Comparison of ENCODE assay signal across 12 cellular contexts in genomic region chr4:95289028-95289634, GRCh38.
DNase-seq lines count a peak whose midpoint lies in the region; ATAC-seq, FAIRE-seq and TF ChIP-seq lines count a peak whose summit lies in the region.
"Had no signal": no experiment of that assay in that cellular context is flagged by ENCODE, and none has a peak within 500 bp of the region (broad histone marks: within the 10 kb centered on the region; RNA-seq: fewer than 3 reads in every experiment).

No MANE protein-coding gene starts in this region.

- H3K27ac Mint-ChIP-seq in natural killer cell: no peak overlapping the region
- H3K27ac Mint-ChIP-seq in natural killer cell treated with Interleukin-12 subunit alpha and Interleukin-12 subunit beta and Interleukin-15 and Interleukin-18, amount 100 ng/mL, for 72 hours: no peak overlapping the region
- H3K27ac Mint-ChIP-seq: T-cell had no signal

- H3K36me3 Mint-ChIP-seq in natural killer cell: no peaks in the 10 kb centered on the region
- no peaks in the 10 kb centered on the region for H3K36me3 Mint-ChIP-seq in natural killer cell treated with Interleukin-12 subunit alpha and Interleukin-12 subunit beta and Interleukin-15 and Interleukin-18, amount 100 ng/mL, for 72 hours
- H3K36me3 Mint-ChIP-seq: naive thymus-derived CD4-positive, alpha-beta T cell; T-cell had no signal

- 0% methylated on average over 1 of the region's 1 CpG for WGBS in K562 (ENCODE audit: insufficient coverage, low coverage, missing lambda C conversion rate)

- CTCF ChIA-PET in K562 (lab: Yijun Ruan, JAX; ENCODE audit: low intra/inter-chr PET ratio): no interaction called here

- H3K4me1 ChIP-seq in K562 (replicated peaks in 1 of 2; ENCODE audit: control insufficient read depth in 2 of 2, insufficient read depth in 2 of 2, low read length in 2 of 2): peaks cover 5 to 26% of the 10 kb centered on the region in 2 experiments; a peak in 4 of 5 replicates
- H3K4me1 ChIP-seq: gastrocnemius medialis had no signal

- no peaks in the 10 kb centered on the region for H3K9me3 Mint-ChIP-seq in natural killer cell
- H3K9me3 Mint-ChIP-seq in natural killer cell treated with Interleukin-12 subunit alpha and Interleukin-12 subunit beta and Interleukin-15 and Interleukin-18, amount 100 ng/mL, for 72 hours: no peaks in the 10 kb centered on the region
- H3K9me3 Mint-ChIP-seq: naive thymus-derived CD4-positive, alpha-beta T cell; T-cell had no signal

- peak; percentile 94 for FAIRE-seq in K562 (lab: Jason Lieb, UNC)

- POLR2A ChIA-PET in K562 (lab: Yijun Ruan, JAX): interaction anchor here (0.9 kb wide), 1 partner anchor 16 kb away, joined by 4 read pairs; no protein-coding TSS in a partner anchor

- ATAC-seq in natural killer cell (peak in 2 of 3 donors; percentile 18 to 50), HG03460 (IDR thresholded peaks at IDR 0.05; ENCODE audit: unreplicated experiment) (peak; percentile 74), K562 (peak; percentile 91)
- no peak for ATAC-seq in natural killer cell treated with Interleukin-12 subunit alpha and Interleukin-12 subunit beta and Interleukin-15 and Interleukin-18, amount 100 ng/mL, for 72 hours
- ATAC-seq: gastrocnemius medialis; naive thymus-derived CD4-positive, alpha-beta T cell had no signal

- H3K27ac ChIP-seq in K562 (ENCODE audit: extremely low read depth, low read depth, low read length): peak overlapping the region; percentile 82
- H3K27ac ChIP-seq: gastrocnemius medialis had no signal

- peak overlapping the region in 1 of 2 experiments; percentile 27; a peak in 1 of 4 replicates for H3K9ac ChIP-seq in K562 (ENCODE audit: insufficient read depth in 1 of 2, low read depth in 2 of 2, low read length in 2 of 2)

- H3K9me1 ChIP-seq in K562 (ENCODE audit: control insufficient read depth, insufficient read depth, low read length): no peaks in the 10 kb centered on the region

- TF ChIP-seq RAD21 in K562 (CRISPR knock-in tag; conservative IDR thresholded peaks at IDR 0.05 in 1 of 2, IDR thresholded peaks at IDR 0.05 in 1 of 2): no peak

- no peaks in the 10 kb centered on the region for H3K36me3 ChIP-seq in K562 (ENCODE audit: control insufficient read depth, insufficient read depth, low read length)
- H3K36me3 ChIP-seq: gastrocnemius medialis had no signal

- in situ Hi-C loops in K562 (cut with MboI): no loop called here

- peaks cover 8% of the 10 kb centered on the region; the same call in 1 of the 2 replicates for H3K9me3 ChIP-seq in K562 (replicated peaks; ENCODE audit: control insufficient read depth, insufficient read depth, low read depth, low read length)
- H3K9me3 ChIP-seq: gastrocnemius medialis had no signal

- H3K79me2 ChIP-seq in K562 (ENCODE audit: control insufficient read depth, insufficient read depth, low read length): no peaks in the 10 kb centered on the region

- H3K27me3 ChIP-seq in K562 (ENCODE audit: control insufficient read depth in 2 of 2, insufficient read depth in 2 of 2, low read length in 2 of 2): no peaks in the 10 kb centered on the region
- H3K27me3 ChIP-seq: gastrocnemius medialis had no signal

- no TSS peak for BruUV-seq in K562 (replicated peaks; lab: Mats Ljungman, UMichigan)

- no peaks in the 10 kb centered on the region for H4K20me1 ChIP-seq in K562 (replicated peaks; ENCODE audit: control insufficient read depth, insufficient read depth, low read length)

- intact Hi-C loops in natural killer cell (cut with micrococcal nuclease) (no loop called here), K562 (cut with micrococcal nuclease) (loop anchor here (2.0 kb wide), 1 partner anchor 40 kb away; no protein-coding TSS in a partner anchor)

- peak overlapping the region; percentile 36; the same call in 1 of the 2 replicates for H3K4me2 ChIP-seq in K562 (ENCODE audit: insufficient read depth, low read length)

- DNase-seq in natural killer cell (no peak), K562 (ENCODE audit: extremely low read depth in 1 of 4, low spot score in 3 of 4) (peak; percentile 58 to 89 (median 70)), AML-193 (lab: John Stamatoyannopoulos, UW) (no peak), SW 1271 (lab: John Stamatoyannopoulos, UW) (no peak), AG20443 (ENCODE audit: low spot score) (no peak), NCI-H2081 treated with DMSO at 0.1 percent for 48 hours (lab: John Stamatoyannopoulos, UW) (no peak)
- no peak for DNase-seq in natural killer cell treated with Interleukin-12 subunit alpha and Interleukin-12 subunit beta and Interleukin-15 and Interleukin-18, amount 100 ng/mL, for 72 hours (ENCODE audit: low spot score)
- DNase-seq: activated gamma-delta T cell; gastrocnemius medialis; naive thymus-derived CD4-positive, alpha-beta T cell; T-cell had no signal

- no peak for TF ChIP-seq POLR2A in K562 (conservative IDR thresholded peaks at IDR 0.05)

- TF ChIP-seq CTCF in natural killer cell (IDR thresholded peaks at IDR 0.05): no peak
- no peak for TF ChIP-seq CTCF in K562 (IDR thresholded peaks at IDR 0.05 in 2 of 3, conservative IDR thresholded peaks at IDR 0.05 in 1 of 3; ENCODE audit: insufficient read depth in 2 of 3, low read depth in 1 of 3, low read length in 3 of 3)

- peak overlapping the region; percentile 69 for H2AFZ ChIP-seq in K562 (ENCODE audit: low read depth, low read length)

- no peak overlapping the region for H3K4me3 ChIP-seq in K562
- H3K4me3 ChIP-seq: gastrocnemius medialis had no signal

- peaks cover 22 to 32% of the 10 kb centered on the region in 2 donors for H3K4me1 Mint-ChIP-seq in natural killer cell
- peaks cover 11 to 17% of the 10 kb centered on the region in 2 donors for H3K4me1 Mint-ChIP-seq in natural killer cell treated with Interleukin-12 subunit alpha and Interleukin-12 subunit beta and Interleukin-15 and Interleukin-18, amount 100 ng/mL, for 72 hours (ENCODE audit: low read depth in 2 of 2)

- TF ChIP-seq EP300 in K562 (IDR thresholded peaks at IDR 0.05; ENCODE audit: low read length): peak; percentile 97

- H3K4me3 Mint-ChIP-seq in natural killer cell: no peak overlapping the region
- no peak overlapping the region for H3K4me3 Mint-ChIP-seq in natural killer cell treated with Interleukin-12 subunit alpha and Interleukin-12 subunit beta and Interleukin-15 and Interleukin-18, amount 100 ng/mL, for 72 hours
- H3K4me3 Mint-ChIP-seq: naive thymus-derived CD4-positive, alpha-beta T cell; T-cell had no signal

- H3K27me3 Mint-ChIP-seq in natural killer cell (ENCODE audit: low read depth in 2 of 2): no peaks in the 10 kb centered on the region
- H3K27me3 Mint-ChIP-seq in natural killer cell treated with Interleukin-12 subunit alpha and Interleukin-12 subunit beta and Interleukin-15 and Interleukin-18, amount 100 ng/mL, for 72 hours: no peaks in the 10 kb centered on the region
- H3K27me3 Mint-ChIP-seq: naive thymus-derived CD4-positive, alpha-beta T cell; T-cell had no signal

TF ChIP-seq in K562, 482 proteins besides CTCF, POLR2A, EP300 and RAD21 (continues in another document):
- TF ChIP-seq DACH1 (IDR thresholded peaks at IDR 0.05; ENCODE audit: partially characterized antibody) (peak; percentile 93), HEY1 (CRISPR knock-in tag; IDR thresholded peaks at IDR 0.05; ENCODE audit: borderline replicate concordance) (no peak), CREB1 (IDR thresholded peaks at IDR 0.05) (peak; percentile 61; the same call in 1 of the 2 replicates), CREB1 (CRISPR knock-in tag; IDR thresholded peaks at IDR 0.05) (no peak), VEZF1 (CRISPR knock-in tag; IDR thresholded peaks at IDR 0.05) (peak; percentile 37), MEIS2 (IDR thresholded peaks at IDR 0.05; ENCODE audit: partially characterized antibody) (peak; percentile 87), TFAP4 (CRISPR knock-in tag; IDR thresholded peaks at IDR 0.05; ENCODE audit: borderline replicate concordance) (peak; percentile 66; the same call in 1 of the 2 replicates), TCF3 (CRISPR knock-in tag; IDR thresholded peaks at IDR 0.05) (peak; percentile 92), NFE2 (IDR thresholded peaks at IDR 0.05; ENCODE audit: low read depth) (peak; percentile 63), DPF2 (IDR thresholded peaks at IDR 0.05) (peak; percentile 98), CBX3 (IDR thresholded peaks at IDR 0.05; ENCODE audit: borderline replicate concordance in 1 of 2, low read length in 2 of 2) (peak in 1 of 2 experiments; percentile 83; a peak in 2 of 3 replicates), ARNT (IDR thresholded peaks at IDR 0.05) (peak in 1 of 2 experiments; percentile 60; a peak in 2 of 4 replicates), FOS (IDR thresholded peaks at IDR 0.05; ENCODE audit: extremely low read depth, insufficient read length) (peak; percentile 28), SMARCA4 (IDR thresholded peaks at IDR 0.05) (peak; percentile 97), ARID1B (IDR thresholded peaks at IDR 0.05) (peak; percentile 98)
- TF ChIP-seq, protein P1, sequence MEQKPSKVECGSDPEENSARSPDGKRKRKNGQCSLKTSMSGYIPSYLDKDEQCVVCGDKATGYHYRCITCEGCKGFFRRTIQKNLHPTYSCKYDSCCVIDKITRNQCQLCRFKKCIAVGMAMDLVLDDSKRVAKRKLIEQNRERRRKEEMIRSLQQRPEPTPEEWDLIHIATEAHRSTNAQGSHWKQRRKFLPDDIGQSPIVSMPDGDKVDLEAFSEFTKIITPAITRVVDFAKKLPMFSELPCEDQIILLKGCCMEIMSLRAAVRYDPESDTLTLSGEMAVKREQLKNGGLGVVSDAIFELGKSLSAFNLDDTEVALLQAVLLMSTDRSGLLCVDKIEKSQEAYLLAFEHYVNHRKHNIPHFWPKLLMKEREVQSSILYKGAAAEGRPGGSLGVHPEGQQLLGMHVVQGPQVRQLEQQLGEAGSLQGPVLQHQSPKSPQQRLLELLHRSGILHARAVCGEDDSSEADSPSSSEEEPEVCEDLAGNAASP (IDR thresholded peaks at IDR 0.05): no peak

Comparison
In these comparisons a context has a peak if more than half of its experiments do, and no peak if none do; other contexts are left out.
1. ATAC-seq: peak in natural killer cell (2 of 3), HG03460 (single experiment) and K562 (single experiment); none in natural killer cell treated with Interleukin-12 subunit alpha and Interleukin-12 subunit beta and Interleukin-15 and Interleukin-18, amount 100 ng/mL, for 72 hours (0 of 2).
2. DNase-seq: peak in K562 (4 of 4); none in natural killer cell (single experiment), natural killer cell treated with Interleukin-12 subunit alpha and Interleukin-12 subunit beta and Interleukin-15 and Interleukin-18, amount 100 ng/mL, for 72 hours (single experiment), AML-193 (0 of 2), SW 1271 (0 of 2), AG20443 (single experiment) and NCI-H2081 treated with DMSO at 0.1 percent for 48 hours (single experiment).